Comparison of ENCODE assay signal across 30 cellular contexts in the genomic region with DNA sequence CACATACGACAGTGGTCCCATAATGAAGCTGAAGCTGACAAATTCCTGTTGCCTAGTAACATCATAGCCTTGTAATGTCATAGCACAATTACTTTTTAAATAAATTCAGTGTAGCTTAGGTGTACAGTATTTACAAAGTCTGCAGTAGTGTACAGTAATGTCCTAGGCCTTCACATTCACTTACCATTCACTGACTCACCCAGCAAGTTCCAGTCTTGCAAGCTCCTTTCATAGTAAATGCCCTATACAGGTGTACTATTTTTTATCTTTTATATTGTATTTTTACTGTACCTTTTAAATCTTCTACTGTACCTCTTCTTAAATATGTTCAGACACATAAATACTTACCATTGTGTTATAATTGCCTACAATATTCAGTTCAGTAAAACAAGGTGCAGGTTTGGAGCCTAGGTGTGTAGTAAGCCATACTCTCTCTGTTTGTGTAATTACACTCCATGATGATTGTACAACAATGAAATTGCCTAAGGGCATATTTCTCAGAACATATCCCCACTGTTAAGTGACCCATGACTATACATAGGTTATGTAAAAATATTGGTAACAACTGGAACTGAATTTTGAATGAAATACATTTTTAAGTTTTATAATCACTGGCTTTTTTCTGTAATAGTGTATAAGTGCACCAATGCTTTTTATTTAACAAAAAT. TPM values are rescaled to one million over a fixed set of nuclear protein-coding genes. Genes with fewer than 3 reads are reported as not detected.
"Had no signal": no experiment of that assay in that cellular context is flagged by ENCODE, and none has a peak within 500 bp of the region (broad histone marks: within the 10 kb centered on the region; RNA-seq: fewer than 3 reads in every experiment).

No MANE protein-coding gene starts in this region.

- ATAC-seq: activated naive CD4-positive, alpha-beta T cell treated with anti-CD3 and anti-CD28 coated beads, Interleukin-2, amount 50 U/mL, for 72 hours; activated T-helper 17 cell treated with anti-CD3 and anti-CD28 coated beads, Interleukin-2, amount 50 U/mL, for 72 hours; left ventricle myocardium superior; natural killer cell treated with Interleukin-12 subunit alpha and Interleukin-12 subunit beta and Interleukin-15 and Interleukin-18, amount 100 ng/mL, for 72 hours; stimulated activated naive CD8-positive, alpha-beta T cell treated with anti-CD3 and anti-CD28 coated beads, Interleukin-15, Interleukin-2, amounts not matched to agents 100 U/mL and 50 U/mL, for 24 hours had no signal

- H3K4me3 ChIP-seq: adrenal gland, ascending aorta, coronary artery, hepatocyte, ovary, prostate gland, right atrium auricular region had no signal

- H3K4me2 ChIP-seq: hepatocyte had no signal

- H3K4me1 ChIP-seq: adrenal gland, ascending aorta, prostate gland, right atrium auricular region had no signal

- H2AFZ ChIP-seq: hepatocyte had no signal

- H3K27ac ChIP-seq: adrenal gland, ascending aorta, brain microvascular endothelial cell, coronary artery, hepatocyte, neutrophil, ovary, prostate gland, right atrium auricular region had no signal

- H3K9me3 ChIP-seq: ascending aorta, neutrophil, ovary, prostate gland had no signal

- H3K36me3 ChIP-seq: ovary had no signal

- H3K27me3 ChIP-seq: adrenal gland, ascending aorta, brain microvascular endothelial cell, hepatocyte, neutrophil, ovary, right atrium auricular region had no signal

- H3K79me2 ChIP-seq: hepatocyte had no signal

- DNase-seq: activated CD4-positive, alpha-beta T cell treated with anti-CD3 and anti-CD28 coated beads for 1 hour; activated CD4-positive, alpha-beta T cell treated with anti-CD3 and anti-CD28 coated beads, Interleukin-2, amount 50 U/mL, for 4 hours; activated CD8-positive, alpha-beta memory T cell treated with anti-CD3 and anti-CD28 coated beads for 24 hours; activated CD8-positive, alpha-beta memory T cell treated with anti-CD3 and anti-CD28 coated beads, Interleukin-2, amount 50 U/mL, for 4 hours; activated T-cell treated with anti-CD3 and anti-CD28 coated beads, Interleukin-2, amount 50 U/mL, for 24 hours; adrenal gland; brain microvascular endothelial cell; foreskin fibroblast; immature natural killer cell; kidney glomerular epithelial cell; left ventricle myocardium superior; midbrain; ovary; stimulated activated CD4-positive, alpha-beta T cell treated with anti-CD3 and anti-CD28 coated beads, Interleukin-4, amount 100 ng/mL, for 4 hours; stimulated activated naive CD8-positive, alpha-beta T cell treated with anti-CD3 and anti-CD28 coated beads, Interleukin-15, Interleukin-2, amounts not matched to agents 100 U/mL and 50 U/mL, for 24 hours; T-helper 9 cell had no signal

RNA-seq across cellular contexts. Expression of gene ADAM30, which starts 33.5 kb away (rescaled TPM):
- total RNA-seq: activated naive CD4-positive, alpha-beta T cell treated with anti-CD3 and anti-CD28 coated beads, Interleukin-2, amount 50 U/mL, for 72 hours; activated T-helper 17 cell treated with anti-CD3 and anti-CD28 coated beads, Interleukin-2, amount 50 U/mL, for 72 hours; adrenal gland; ascending aorta; fibroblast of lung; hepatocyte; left ventricle myocardium superior; natural killer cell treated with Interleukin-12 subunit alpha and Interleukin-12 subunit beta and Interleukin-15 and Interleukin-18, amount 100 ng/mL, for 72 hours; ovary; right atrium auricular region; subcutaneous adipose tissue; T-helper 1 cell treated with Interleukin-12 subunit alpha and Interleukin-12 subunit beta and Interleukin-4 antibody, amounts not matched to agents 30 ng/mL and 1 ng/mL, for 36 hours; urinary bladder had no signal
- polyA plus RNA-seq: adrenal gland, fibroblast of lung, hepatocyte, immature natural killer cell, ovary, thymus, urinary bladder had no signal
